Comparison of ENCODE assay signal across 12 cellular contexts in the genomic region with DNA sequence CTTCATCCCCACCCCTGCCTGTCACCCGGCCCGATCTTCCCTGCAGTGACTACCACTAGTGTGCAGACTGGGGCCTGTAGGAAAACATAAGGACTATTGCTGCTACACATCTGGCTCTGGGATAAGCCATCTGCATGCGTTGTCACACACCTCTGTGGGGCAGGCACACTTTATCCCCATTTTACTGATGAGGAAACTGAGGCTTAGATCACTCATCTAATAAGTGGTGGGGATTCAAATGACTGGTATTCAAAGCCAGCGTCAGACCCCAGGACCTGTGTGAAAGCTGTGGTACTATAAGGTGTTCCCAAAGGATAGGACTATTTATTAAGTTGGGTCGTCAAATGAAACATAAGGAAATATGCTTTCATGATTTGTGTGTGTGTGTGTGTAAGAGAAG. TPM values are rescaled to one million over a fixed set of nuclear protein-coding genes. Genes with fewer than 3 reads are reported as not detected.
DNase-seq lines count a peak whose midpoint lies in the region; ATAC-seq, FAIRE-seq and TF ChIP-seq lines count a peak whose summit lies in the region.
"Had no signal": no experiment of that assay in that cellular context is flagged by ENCODE, and none has a peak within 500 bp of the region (broad histone marks: within the 10 kb centered on the region; RNA-seq: fewer than 3 reads in every experiment).

No MANE protein-coding gene starts in this region.

- no peak for DNase-seq in RWPE2 (ENCODE audit: low spot score)
- no peak for DNase-seq in K562 (ENCODE audit: extremely low read depth in 1 of 4, low spot score in 3 of 4)
- no peak for DNase-seq in neural crest cell (ENCODE audit: low read depth, low spot score)
- DNase-seq in HFFc6: no peak
- DNase-seq in stimulated activated CD4-positive, alpha-beta T cell treated with anti-CD3 and anti-CD28 coated beads, Interleukin-1b, Interleukin-23, amount 100 ng/mL, for 48 hours: no peak
- DNase-seq: Caco-2; CD8-positive, alpha-beta memory T cell; GF-D8 had no signal

- POLR2A ChIA-PET in K562 (lab: Yijun Ruan, JAX): no interaction called here

- H3K9me1 ChIP-seq in K562 (ENCODE audit: control insufficient read depth, insufficient read depth, low read length): no peaks in the 10 kb centered on the region

- H3K9me3 Mint-ChIP-seq in neural crest cell (no peaks in the 10 kb centered on the region), HFFc6 (no peaks in the 10 kb centered on the region)
- H3K9me3 Mint-ChIP-seq: CD8-positive, alpha-beta memory T cell; IgD-negative memory B cell had no signal

- intact Hi-C loops in K562 (cut with micrococcal nuclease): no loop called here

- peaks cover 24% of the 10 kb centered on the region for H3K4me1 ChIP-seq in RWPE2 (ENCODE audit: insufficient read depth, poor library complexity, severe bottlenecking)
- peaks cover 0 to 26% of the 10 kb centered on the region in 2 experiments; a peak in 2 of 5 replicates for H3K4me1 ChIP-seq in K562 (replicated peaks in 1 of 2; ENCODE audit: control insufficient read depth in 2 of 2, insufficient read depth in 2 of 2, low read length in 2 of 2)

- in situ Hi-C loops in K562 (cut with MboI): no loop called here

- H3K27ac ChIP-seq in RWPE2 (ENCODE audit: poor library complexity, severe bottlenecking) (peak overlapping the region; percentile 78), K562 (ENCODE audit: extremely low read depth, low read depth, low read length) (no peak overlapping the region), temporal lobe (ENCODE audit: low read depth, low read length) (peak overlapping the region; percentile 1)

- no peak overlapping the region for H3K4me2 ChIP-seq in K562 (ENCODE audit: insufficient read depth, low read length)

- no peak overlapping the region for H2AFZ ChIP-seq in K562 (ENCODE audit: low read depth, low read length)

- CTCF ChIA-PET in K562 (lab: Yijun Ruan, JAX; ENCODE audit: low intra/inter-chr PET ratio): no interaction called here

- no TSS peak for BruUV-seq in K562 (replicated peaks; lab: Mats Ljungman, UMichigan)

- H3K27me3 ChIP-seq in RWPE2 (ENCODE audit: insufficient read depth, poor library complexity, severe bottlenecking) (no peaks in the 10 kb centered on the region), K562 (ENCODE audit: control insufficient read depth in 2 of 2, insufficient read depth in 2 of 2, low read length in 2 of 2) (no peaks in the 10 kb centered on the region)

- TF ChIP-seq CTCF in RWPE2 (IDR thresholded peaks at IDR 0.05; ENCODE audit: poor library complexity, severe bottlenecking) (no peak), K562 (IDR thresholded peaks at IDR 0.05 in 2 of 3, conservative IDR thresholded peaks at IDR 0.05 in 1 of 3; ENCODE audit: insufficient read depth in 2 of 3, low read depth in 1 of 3, low read length in 3 of 3) (no peak), neural crest cell (conservative IDR thresholded peaks at IDR 0.05) (no peak), HFFc6 (IDR thresholded peaks at IDR 0.05) (no peak)

- ATAC-seq in RWPE2 (ENCODE audit: low read depth): no peak
- no peak for ATAC-seq in K562
- ATAC-seq: HCT116 had no signal

- no peaks in the 10 kb centered on the region for H4K20me1 ChIP-seq in K562 (replicated peaks; ENCODE audit: control insufficient read depth, insufficient read depth, low read length)

- no peak for TF ChIP-seq POLR2A in K562 (conservative IDR thresholded peaks at IDR 0.05)

- H3K4me1 Mint-ChIP-seq in neural crest cell (peaks cover 70% of the 10 kb centered on the region), HFFc6 (ENCODE audit: low read depth) (peaks cover 28% of the 10 kb centered on the region)

- H3K9me3 ChIP-seq in RWPE2 (ENCODE audit: severe bottlenecking) (no peaks in the 10 kb centered on the region), K562 (replicated peaks; ENCODE audit: control insufficient read depth, insufficient read depth, low read depth, low read length) (no peaks in the 10 kb centered on the region)
- H3K9me3 ChIP-seq: Caco-2 had no signal

- 54% methylated on average over 5 of the region's 5 CpGs for WGBS in K562 (ENCODE audit: insufficient coverage, low coverage, missing lambda C conversion rate)

- no peak for TF ChIP-seq RAD21 in K562 (CRISPR knock-in tag; conservative IDR thresholded peaks at IDR 0.05 in 1 of 2, IDR thresholded peaks at IDR 0.05 in 1 of 2)

- H3K4me3 ChIP-seq in RWPE2 (ENCODE audit: severe bottlenecking) (no peak overlapping the region), K562 (no peak overlapping the region)

- no peak for TF ChIP-seq EP300 in K562 (IDR thresholded peaks at IDR 0.05; ENCODE audit: low read length)

- H3K36me3 Mint-ChIP-seq in neural crest cell (ENCODE audit: low read depth): no peaks in the 10 kb centered on the region
- H3K36me3 Mint-ChIP-seq in HFFc6 (ENCODE audit: low read depth): no peaks in the 10 kb centered on the region
- H3K36me3 Mint-ChIP-seq: CD8-positive, alpha-beta memory T cell had no signal

- no peak for FAIRE-seq in K562 (lab: Jason Lieb, UNC)
- FAIRE-seq: H54 had no signal

- no peaks in the 10 kb centered on the region for H3K27me3 Mint-ChIP-seq in neural crest cell (ENCODE audit: low read depth)
- no peaks in the 10 kb centered on the region; the same call in 1 of the 2 replicates for H3K27me3 Mint-ChIP-seq in HFFc6 (ENCODE audit: insufficient read depth)

- no peak overlapping the region for H3K9ac ChIP-seq in K562 (ENCODE audit: insufficient read depth in 1 of 2, low read depth in 2 of 2, low read length in 2 of 2)

- H3K27ac Mint-ChIP-seq in neural crest cell (ENCODE audit: unreplicated experiment) (peak overlapping the region; percentile 27), HFFc6 (no peak overlapping the region)
- H3K27ac Mint-ChIP-seq: IgD-negative memory B cell had no signal

- no peaks in the 10 kb centered on the region for H3K79me2 ChIP-seq in K562 (ENCODE audit: control insufficient read depth, insufficient read depth, low read length)

- H3K4me3 Mint-ChIP-seq in neural crest cell: no peak overlapping the region
- no peak overlapping the region for H3K4me3 Mint-ChIP-seq in HFFc6
- H3K4me3 Mint-ChIP-seq: CD8-positive, alpha-beta memory T cell; IgD-negative memory B cell had no signal

- H3K36me3 ChIP-seq in RWPE2 (ENCODE audit: low read depth) (no peaks in the 10 kb centered on the region), K562 (ENCODE audit: control insufficient read depth, insufficient read depth, low read length) (no peaks in the 10 kb centered on the region)

TF ChIP-seq in K562, 482 proteins besides CTCF, POLR2A, EP300 and RAD21:
- TF ChIP-seq RBM25 (IDR thresholded peaks at IDR 0.05; ENCODE audit: low read depth, low read length, severe bottlenecking) (peak; percentile 61), HEY1 (CRISPR knock-in tag; IDR thresholded peaks at IDR 0.05; ENCODE audit: borderline replicate concordance) (no peak)

RNA-seq across cellular contexts. Expression of gene SMOX, which starts 15.6 kb away (rescaled TPM):
- 0.84 and 6.1 TPM in 2 replicates for total RNA-seq in K562 (2011; cell fraction: chromatin; rRNA removed; ENCODE audit: low replicate concordance)
- total RNA-seq in K562 (2011; cell fraction: nucleolus; rRNA removed): 3.0 and 3.2 TPM in 2 replicates
- total RNA-seq in K562 (2011; cell fraction: nucleoplasm; rRNA removed): 2.4 and 3.3 TPM in 2 replicates
- total RNA-seq in K562 (2014; rRNA removed) (6.7 and 8.2 TPM in 2 replicates), K562 (2014; rRNA removed; fragmentation: Illumina TruSeq; extraction: Trizol) (1.3 and 1.6 TPM in 2 replicates), K562 (2015; rRNA removed; fragmentation: Illumina TruSeq; extraction: Trizol) (3.7 and 4.3 TPM in 2 replicates), K562 (2021) (5.7 and 8.4 TPM in 2 replicates), neural crest cell (18.3 and 24.3 TPM in 2 replicates), temporal lobe (7.6 TPM)
- polyA plus RNA-seq in K562 (2011; rRNA removed) (1.9 and 2.2 TPM in 2 replicates), K562 (2014; fragmentation: Illumina TruSeq; extraction: Trizol) (4.3 and 8.0 TPM in 2 replicates), K562 (2014; fragmentation: Nextera tagmentation; extraction: Ambion mirVana) (1 to 10 TPM in 1 of 2 experiments, under 1 TPM in 1; 0.76 to 1.5 TPM), K562 (2014; rRNA removed) (5.7 and 8.3 TPM in 2 replicates)
- 5.0 and 7.4 TPM in 2 replicates for polyA plus RNA-seq in K562 (2011; cell fraction: cytosol; rRNA removed)
- polyA plus RNA-seq in K562 (2011; cell fraction: nucleus; rRNA removed): 3.9 and 11.2 TPM in 2 replicates
- polyA plus RNA-seq in K562 (2012): 8.5 and 13.7 TPM in 2 replicates
- 0.81 and 1.4 TPM in 2 replicates for polyA minus RNA-seq in K562 (2011; rRNA and poly(A)+ RNA removed)
- polyA minus RNA-seq in K562 (2011; cell fraction: cytosol; rRNA and poly(A)+ RNA removed): 1.1 and 1.6 TPM in 2 replicates
- polyA minus RNA-seq in K562 (2011; cell fraction: nucleus; rRNA and poly(A)+ RNA removed): 1.1 and 1.2 TPM in 2 replicates
- total RNA-seq in HFFc6 (2021; fragmentation: NEBNext Ultra II Directional; extraction: Animal tissue kit (Norgen Biotek cat#: 25700)): 10 to 100 TPM in 5 of 6 experiments, 1 to 10 TPM in 1; 9.4 to 13.0 (median 12.4) TPM
- polyA plus RNA-seq: CD8-positive, alpha-beta memory T cell had no signal
